Comparison of ENCODE assay signal across 19 cellular contexts in genomic region chr9:134730761-134731496, GRCh38.
"Had no signal": no experiment of that assay in that cellular context is flagged by ENCODE, and none has a peak within 500 bp of the region (broad histone marks: within the 10 kb centered on the region; RNA-seq: fewer than 3 reads in every experiment).

No MANE protein-coding gene starts in this region.

- H3K27ac Mint-ChIP-seq: activated CD4-positive, alpha-beta memory T cell treated with anti-CD3 and anti-CD28 coated beads for 36 hours; activated CD8-positive, alpha-beta memory T cell treated with anti-CD3 and anti-CD28 coated beads, Interleukin-2, amount 10 ng/mL, durations not matched to agents 7 days and 5 days; activated naive CD4-positive, alpha-beta T cell treated with anti-CD3 and anti-CD28 coated beads, Interleukin-2, amount 10 ng/mL, durations not matched to agents 7 days and 5 days; activated T-helper 2 cell treated with anti-CD3 and anti-CD28 coated beads, Interferon-gamma antibody, Interleukin-2, Interleukin-4, amounts not matched to agents 10 μg/mL and 5 μg/mL and 100 μg/mL, durations not matched to agents 14 hours and 24 hours and 36 hours; natural killer cell treated with Interleukin-12 subunit alpha and Interleukin-12 subunit beta and Interleukin-15 and Interleukin-18, amount 100 ng/mL, for 72 hours; stimulated activated effector memory CD8-positive, alpha-beta T cell treated with anti-CD3 and anti-CD28 coated beads, Interleukin-12 subunit alpha, Interleukin-12 subunit beta, amount 100 ng/mL, for 72 hours had no signal

- H3K9me3 Mint-ChIP-seq: activated CD4-positive, alpha-beta memory T cell treated with anti-CD3 and anti-CD28 coated beads for 36 hours; natural killer cell treated with Interleukin-12 subunit alpha and Interleukin-12 subunit beta and Interleukin-15 and Interleukin-18, amount 100 ng/mL, for 72 hours had no signal

- H3K4me1 ChIP-seq: adrenal gland, foreskin keratinocyte, right lobe of liver had no signal

- H3K27me3 Mint-ChIP-seq: activated CD4-positive, alpha-beta memory T cell treated with anti-CD3 and anti-CD28 coated beads for 36 hours; activated CD8-positive, alpha-beta memory T cell treated with anti-CD3 and anti-CD28 coated beads, Interleukin-2, amount 10 ng/mL, durations not matched to agents 7 days and 5 days; activated naive CD4-positive, alpha-beta T cell treated with anti-CD3 and anti-CD28 coated beads, Interleukin-2, amount 10 ng/mL, durations not matched to agents 7 days and 5 days; natural killer cell treated with Interleukin-12 subunit alpha and Interleukin-12 subunit beta and Interleukin-15 and Interleukin-18, amount 100 ng/mL, for 72 hours had no signal

- DNase-seq: activated CD4-positive, alpha-beta memory T cell treated with anti-CD3 and anti-CD28 coated beads for 36 hours; activated CD4-positive, CD25-positive, alpha-beta regulatory T cell treated with anti-CD3 and anti-CD28 coated beads, Interleukin-2, amount 50 U/mL, for 72 hours; activated CD8-positive, alpha-beta memory T cell treated with anti-CD3 and anti-CD28 coated beads, Interleukin-2, amount 10 ng/mL, durations not matched to agents 7 days and 5 days; activated naive CD4-positive, alpha-beta T cell treated with anti-CD3 and anti-CD28 coated beads, Interleukin-2, amount 10 ng/mL, durations not matched to agents 7 days and 5 days; activated T-cell treated with anti-CD3 and anti-CD28 coated beads, Interleukin-2, amount 50 U/mL, for 1 hour; adrenal gland; effector CD8-positive, alpha-beta T cell; foreskin keratinocyte; islet precursor cell; mesendoderm; right lobe of liver; stimulated activated CD4-positive, alpha-beta T cell treated with anti-CD3 and anti-CD28 coated beads, Interleukin-1b, Interleukin-23, amount 100 ng/mL, for 48 hours had no signal

- H3K27me3 ChIP-seq: adrenal gland, cardiac muscle cell, foreskin keratinocyte, right lobe of liver, tibial artery had no signal

- H3K4me3 ChIP-seq: adrenal gland, cardiac muscle cell, right lobe of liver, tibial artery had no signal

- H3K27ac ChIP-seq: adrenal gland, cardiac muscle cell, foreskin keratinocyte, right lobe of liver had no signal

- H3K36me3 Mint-ChIP-seq: activated CD4-positive, alpha-beta memory T cell treated with anti-CD3 and anti-CD28 coated beads for 36 hours; activated CD8-positive, alpha-beta memory T cell treated with anti-CD3 and anti-CD28 coated beads, Interleukin-2, amount 10 ng/mL, durations not matched to agents 7 days and 5 days; activated naive CD4-positive, alpha-beta T cell treated with anti-CD3 and anti-CD28 coated beads, Interleukin-2, amount 10 ng/mL, durations not matched to agents 7 days and 5 days; natural killer cell treated with Interleukin-12 subunit alpha and Interleukin-12 subunit beta and Interleukin-15 and Interleukin-18, amount 100 ng/mL, for 72 hours; stimulated activated effector memory CD8-positive, alpha-beta T cell treated with anti-CD3 and anti-CD28 coated beads, Interleukin-12 subunit alpha, Interleukin-12 subunit beta, amount 100 ng/mL, for 72 hours had no signal

- H3K9me3 ChIP-seq: adrenal gland, right lobe of liver, tibial artery had no signal

- FAIRE-seq: colon had no signal

- ATAC-seq: activated CD8-positive, alpha-beta memory T cell treated with anti-CD3 and anti-CD28 coated beads, Interleukin-2, amount 10 ng/mL, durations not matched to agents 7 days and 5 days; foreskin keratinocyte; left lobe of liver; natural killer cell treated with Interleukin-12 subunit alpha and Interleukin-12 subunit beta and Interleukin-15 and Interleukin-18, amount 100 ng/mL, for 72 hours; right lobe of liver; stimulated activated effector memory CD8-positive, alpha-beta T cell treated with anti-CD3 and anti-CD28 coated beads, Interleukin-12 subunit alpha, Interleukin-12 subunit beta, amount 100 ng/mL, for 72 hours had no signal

- H3K4me3 Mint-ChIP-seq: activated CD4-positive, alpha-beta memory T cell treated with anti-CD3 and anti-CD28 coated beads for 36 hours; activated CD8-positive, alpha-beta memory T cell treated with anti-CD3 and anti-CD28 coated beads, Interleukin-2, amount 10 ng/mL, durations not matched to agents 7 days and 5 days; activated naive CD4-positive, alpha-beta T cell treated with anti-CD3 and anti-CD28 coated beads, Interleukin-2, amount 10 ng/mL, durations not matched to agents 7 days and 5 days; natural killer cell treated with Interleukin-12 subunit alpha and Interleukin-12 subunit beta and Interleukin-15 and Interleukin-18, amount 100 ng/mL, for 72 hours; stimulated activated effector memory CD8-positive, alpha-beta T cell treated with anti-CD3 and anti-CD28 coated beads, Interleukin-12 subunit alpha, Interleukin-12 subunit beta, amount 100 ng/mL, for 72 hours had no signal

- H3K4me1 Mint-ChIP-seq: activated CD8-positive, alpha-beta memory T cell treated with anti-CD3 and anti-CD28 coated beads, Interleukin-2, amount 10 ng/mL, durations not matched to agents 7 days and 5 days; activated naive CD4-positive, alpha-beta T cell treated with anti-CD3 and anti-CD28 coated beads, Interleukin-2, amount 10 ng/mL, durations not matched to agents 7 days and 5 days had no signal

- H3K36me3 ChIP-seq: cardiac muscle cell, right lobe of liver had no signal
